ENCODE assay signal across 32 cellular contexts in the genomic region with DNA sequence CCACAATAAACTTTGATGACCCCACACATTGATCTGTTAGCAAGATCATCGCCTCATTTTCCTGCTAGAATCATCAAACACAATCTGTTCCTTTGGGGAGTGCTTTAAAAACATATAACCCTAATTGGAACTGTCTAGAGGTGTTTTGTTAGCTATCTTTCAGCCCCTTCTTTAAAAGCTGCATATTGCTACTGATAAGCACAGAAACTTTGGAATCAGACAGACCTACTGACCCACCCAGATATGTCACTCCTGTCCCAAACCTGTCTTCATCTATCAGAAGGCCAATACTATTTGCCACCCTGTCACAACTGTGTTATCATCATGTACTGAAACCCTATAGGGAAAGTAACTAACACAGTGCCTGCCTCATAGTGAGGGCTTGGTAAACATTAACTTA.
"Had no signal": no experiment of that assay in that cellular context is flagged by ENCODE, and none has a peak within 500 bp of the region (broad histone marks: within the 10 kb centered on the region; RNA-seq: fewer than 3 reads in every experiment).

No MANE protein-coding gene starts in this region.

- DNase-seq: Karpas-422, Kasumi-1, MG63, MM.1S, MV-4-11, NCI-H1048, NCI-H1092, NCI-H1092 treated with DMSO at 0.1 percent for 48 hours, NCI-H1105, NCI-H1105 treated with DMSO at 0.1 percent for 48 hours, NCI-H1417 treated with DMSO at 0.1 percent for 48 hours, NCI-H1436, NCI-H1436 treated with DMSO at 0.1 percent for 48 hours, NCI-H1694, NCI-H1694 treated with DMSO at 0.1 percent for 48 hours, NCI-H187, NCI-H187 treated with DMSO at 0.1 percent for 48 hours, NCI-H1930, NCI-H2029, NCI-H2029 treated with DMSO at 0.1 percent for 48 hours, NCI-H2081, NCI-H2081 treated with DMSO at 0.1 percent for 48 hours, NCI-H2107, NCI-H2171, NCI-H2171 treated with DMSO at 0.1 percent for 48 hours, NCI-H2227 treated with DMSO at 0.1 percent for 48 hours, NCI-H226, NCI-H345, NCI-H446, NCI-H446 treated with DMSO at 0.1 percent for 48 hours, NCI-H510A, NCI-H510A treated with DMSO at 0.1 percent for 48 hours had no signal

- H3K27me3 ChIP-seq: MG63 had no signal

- H3K36me3 ChIP-seq: MG63 had no signal

- H3K9me3 ChIP-seq: MG63 had no signal

- H3K4me3 ChIP-seq: MG63 had no signal
